ENCODE assay signal across 27 cellular contexts in the genomic region with DNA sequence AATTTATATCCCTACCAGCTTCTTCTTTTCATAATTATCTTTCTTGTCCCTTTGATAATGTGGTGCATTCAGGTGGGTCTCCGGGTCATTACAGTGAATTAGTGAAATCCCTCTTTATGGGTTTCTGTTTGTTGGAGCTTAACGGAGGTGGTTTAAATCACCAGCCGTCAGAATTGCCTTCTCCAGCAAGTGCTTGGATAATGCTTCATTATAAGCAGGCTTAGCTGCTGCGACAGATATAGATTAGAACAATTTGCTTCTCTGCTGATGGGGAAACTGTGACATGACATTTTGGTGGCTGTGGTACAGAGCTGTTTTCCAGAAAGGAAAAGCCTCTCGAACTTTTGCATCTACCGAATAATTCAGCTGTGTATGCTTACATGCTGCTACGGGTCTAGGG.
"Had no signal": no experiment of that assay in that cellular context is flagged by ENCODE, and none has a peak within 500 bp of the region (broad histone marks: within the 10 kb centered on the region; RNA-seq: fewer than 3 reads in every experiment).

No MANE protein-coding gene starts in this region.

- H3K9me3 Mint-ChIP-seq: activated CD4-positive, alpha-beta T cell treated with anti-CD3 and anti-CD28 coated beads, Interleukin-2, amount 10 ng/mL, durations not matched to agents 24 days and 14 days; activated CD8-positive, alpha-beta T cell treated with anti-CD3 and anti-CD28 coated beads for 36 hours; activated naive CD8-positive, alpha-beta T cell treated with anti-CD3 and anti-CD28 coated beads for 36 hours; activated T-cell treated with anti-CD3 and anti-CD28 coated beads, Interleukin-2, amount 50 U/mL, for 72 hours; activated T-helper 17 cell treated with anti-CD3 and anti-CD28 coated beads, Interleukin-2, amount 50 U/mL, for 72 hours; central memory CD8-positive, alpha-beta T cell had no signal

- H3K27ac ChIP-seq: cardiac muscle cell had no signal

- H3K36me3 Mint-ChIP-seq: activated naive CD8-positive, alpha-beta T cell treated with anti-CD3 and anti-CD28 coated beads for 36 hours had no signal

- H3K4me3 ChIP-seq: cardiac muscle cell, MG63 had no signal

- H3K27me3 Mint-ChIP-seq: activated CD4-positive, alpha-beta T cell treated with anti-CD3 and anti-CD28 coated beads, Interleukin-2, amount 10 ng/mL, durations not matched to agents 24 days and 14 days had no signal

- H3K27ac Mint-ChIP-seq: activated CD4-positive, alpha-beta T cell treated with anti-CD3 and anti-CD28 coated beads, Interleukin-2, amount 10 ng/mL, durations not matched to agents 24 days and 14 days; activated CD8-positive, alpha-beta T cell treated with anti-CD3 and anti-CD28 coated beads for 36 hours; activated naive CD8-positive, alpha-beta T cell treated with anti-CD3 and anti-CD28 coated beads for 36 hours; activated T-cell treated with anti-CD3 and anti-CD28 coated beads, Interleukin-2, amount 50 U/mL, for 72 hours; activated T-helper 17 cell treated with anti-CD3 and anti-CD28 coated beads, Interleukin-2, amount 50 U/mL, for 72 hours had no signal

- H3K36me3 ChIP-seq: cardiac muscle cell, MG63 had no signal

- DNase-seq: activated CD4-positive, alpha-beta T cell treated with anti-CD3 and anti-CD28 coated beads, Interleukin-2, amount 10 ng/mL, durations not matched to agents 24 days and 14 days; activated CD4-positive, alpha-beta T cell treated with anti-CD3 and anti-CD28 coated beads, Interleukin-2, amount 50 U/mL, for 4 hours; activated CD8-positive, alpha-beta T cell treated with anti-CD3 and anti-CD28 coated beads for 36 hours; activated effector memory CD4-positive, alpha-beta T cell treated with anti-CD3 and anti-CD28 coated beads, Interleukin-2, amount 50 U/mL, for 16 hours; activated naive CD4-positive, alpha-beta T cell; activated naive CD4-positive, alpha-beta T cell treated with anti-CD3 and anti-CD28 coated beads, Interleukin-2, amount 50 U/mL, for 16 hours; activated naive CD8-positive, alpha-beta T cell treated with anti-CD3 and anti-CD28 coated beads for 36 hours; activated T-cell treated with anti-CD3 and anti-CD28 coated beads, Interleukin-2, amount 50 U/mL, for 1 hour; activated T-cell treated with anti-CD3 and anti-CD28 coated beads, Interleukin-2, amount 50 U/mL, for 72 hours; amniotic stem cell; aorta; Kasumi-1; KG1; MG63; NCI-H1048; NCI-H1105 treated with DMSO at 0.1 percent for 48 hours; NCI-H1436; NCI-H1694; NCI-H2029; NCI-H446; NCI-H69; NK-92 treated with Interleukin-12 subunit alpha and Interleukin-12 subunit beta, amount 100 ng/mL, for 24 hours; Right ventricle myocardium superior; T1000 had no signal

- H3K4me1 Mint-ChIP-seq: activated CD4-positive, alpha-beta T cell treated with anti-CD3 and anti-CD28 coated beads, Interleukin-2, amount 10 ng/mL, durations not matched to agents 24 days and 14 days; activated naive CD8-positive, alpha-beta T cell treated with anti-CD3 and anti-CD28 coated beads for 36 hours; activated T-helper 17 cell treated with anti-CD3 and anti-CD28 coated beads, Interleukin-2, amount 50 U/mL, for 72 hours; central memory CD8-positive, alpha-beta T cell had no signal

- H3K4me3 Mint-ChIP-seq: activated CD4-positive, alpha-beta T cell treated with anti-CD3 and anti-CD28 coated beads, Interleukin-2, amount 10 ng/mL, durations not matched to agents 24 days and 14 days; activated CD8-positive, alpha-beta T cell treated with anti-CD3 and anti-CD28 coated beads for 36 hours; activated naive CD8-positive, alpha-beta T cell treated with anti-CD3 and anti-CD28 coated beads for 36 hours; activated T-cell treated with anti-CD3 and anti-CD28 coated beads, Interleukin-2, amount 50 U/mL, for 72 hours; activated T-helper 17 cell treated with anti-CD3 and anti-CD28 coated beads, Interleukin-2, amount 50 U/mL, for 72 hours; central memory CD8-positive, alpha-beta T cell had no signal

- H3K9me3 ChIP-seq: MG63 had no signal

- H3K27me3 ChIP-seq: cardiac muscle cell, MG63 had no signal
